ENCODE assay signal across 10 cellular contexts in genomic region chr1:151972533-151973270, GRCh38. TPM values are rescaled to one million over a fixed set of nuclear protein-coding genes. Genes with fewer than 3 reads are reported as not detected.
DNase-seq lines count a peak whose midpoint lies in the region; ATAC-seq and TF ChIP-seq lines count a peak whose summit lies in the region.
"Had no signal": no experiment of that assay in that cellular context is flagged by ENCODE, and none has a peak within 500 bp of the region (broad histone marks: within the 10 kb centered on the region; RNA-seq: fewer than 3 reads in every experiment).

No MANE protein-coding gene starts in this region.

- peak overlapping the region; percentile 66 for H3K27ac ChIP-seq in RWPE1

- H3K4me1 Mint-ChIP-seq in nephron, result peaks cover 49% of the 10 kb centered on the region

- peak; percentile 97 to 98 for ATAC-seq in activated CD4-positive, CD25-positive, alpha-beta regulatory T cell treated with anti-CD3 and anti-CD28 coated beads, Interleukin-2, amount 50 U/mL, for 24 hours
- no peak for ATAC-seq in HG03039 (IDR thresholded peaks at IDR 0.05; ENCODE audit: unreplicated experiment)
- ATAC-seq in GM18511 (IDR thresholded peaks at IDR 0.05; ENCODE audit: unreplicated experiment), result no peak
- ATAC-seq in GM21367 (IDR thresholded peaks at IDR 0.05; ENCODE audit: unreplicated experiment), result no peak

- H3K9me3 Mint-ChIP-seq in nephron, result no peaks in the 10 kb centered on the region
- H3K9me3 Mint-ChIP-seq: activated B cell treated with CpG ODN at 0.5 μM for 24 hours; CD4-positive, alpha-beta memory T cell had no signal

- POLR2A ChIA-PET in RWPE1 (lab: Yijun Ruan, JAX; ENCODE audit: low non-redundant PET), result no interaction called here

- CTCF ChIA-PET in RWPE1 (lab: Yijun Ruan, JAX), result interaction anchor here (0.6 kb wide), 3 partner anchors 24 to 61 kb away, joined by 3 to 4 read pairs (median 3); no protein-coding TSS in a partner anchor

- DNase-seq in activated CD4-positive, CD25-positive, alpha-beta regulatory T cell (lab: John Stamatoyannopoulos, UW), result no peak
- DNase-seq in RWPE1 (ENCODE audit: low spot score) (peak; percentile 86), dermis blood vessel endothelial cell (peak; percentile 85)
- DNase-seq: activated B cell treated with CpG ODN at 0.5 μM for 24 hours had no signal

- H3K27me3 Mint-ChIP-seq in nephron (ENCODE audit: low read depth), result peaks cover 50% of the 10 kb centered on the region

- H3K27ac Mint-ChIP-seq in nephron, result peak overlapping the region; percentile 64 to 85 (median 79)
- H3K27ac Mint-ChIP-seq: activated B cell treated with CpG ODN at 0.5 μM for 24 hours had no signal

- H3K36me3 Mint-ChIP-seq in nephron (ENCODE audit: low read depth), result no peaks in the 10 kb centered on the region
- H3K36me3 Mint-ChIP-seq: CD4-positive, alpha-beta memory T cell had no signal

- H3K4me3 Mint-ChIP-seq in nephron, result peak overlapping the region in 1 of 3 experiments; percentile 2
- H3K4me3 Mint-ChIP-seq: activated B cell treated with CpG ODN at 0.5 μM for 24 hours had no signal

- TF ChIP-seq CTCF in RWPE1 (conservative IDR thresholded peaks at IDR 0.05; ENCODE audit: low read depth) (no peak), nephron (IDR thresholded peaks at IDR 0.05; ENCODE audit: unreplicated experiment in 3 of 3) (no peak)

RNA-seq across cellular contexts. Expression of gene S100A10, which starts 21.0 kb away (rescaled TPM):
- total RNA-seq in dermis blood vessel endothelial cell, result 148 and 239 TPM in 2 replicates

Comparison
In these comparisons a context has a peak if more than half of its experiments do, and no peak if none do; other contexts are left out.
1. ATAC-seq: peak in activated CD4-positive, CD25-positive, alpha-beta regulatory T cell treated with anti-CD3 and anti-CD28 coated beads, Interleukin-2, amount 50 U/mL, for 24 hours (2 of 2); none in HG03039 (single experiment), GM18511 (single experiment) and GM21367 (single experiment).
2. DNase-seq: peak in RWPE1 (single experiment) and dermis blood vessel endothelial cell (single experiment); none in activated CD4-positive, CD25-positive, alpha-beta regulatory T cell (0 of 4).